ENCODE assay signal across 27 cellular contexts in the genomic region with DNA sequence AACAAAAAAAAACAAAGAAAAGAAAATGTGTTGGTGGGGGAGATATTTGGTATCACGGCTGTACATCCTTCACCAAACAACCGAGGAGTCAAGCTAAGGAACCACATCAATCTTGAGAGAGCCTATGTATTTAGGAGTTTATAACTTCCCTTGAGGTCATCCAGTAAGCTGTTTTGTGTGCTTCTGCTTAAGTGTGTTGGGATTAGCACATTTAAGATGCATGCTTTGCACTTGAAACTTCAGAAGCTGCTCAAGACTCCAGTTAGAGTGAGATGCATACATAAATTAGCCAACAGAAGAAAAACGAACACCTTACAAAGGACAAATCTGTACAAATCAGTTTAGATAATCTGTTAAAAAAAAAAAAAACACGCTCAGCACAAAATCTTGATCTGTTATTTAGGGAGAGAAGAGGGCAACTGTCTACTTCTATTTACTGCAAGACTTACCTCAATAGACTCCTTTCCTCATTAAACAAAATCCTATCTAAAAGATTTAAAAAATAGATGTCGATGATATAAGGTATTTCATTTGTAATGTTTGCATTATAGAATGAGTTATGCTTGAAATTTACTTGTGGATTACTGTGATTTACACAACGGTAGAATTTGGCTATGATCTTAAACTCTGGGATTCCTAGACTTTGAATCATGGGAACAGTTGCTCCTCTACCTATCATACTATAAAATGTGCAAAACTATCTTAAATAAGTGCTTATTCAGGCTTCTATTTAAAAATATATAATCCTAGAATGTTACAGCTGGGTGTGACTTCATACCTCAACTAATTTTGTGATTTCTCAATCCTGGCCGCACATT. TPM values are rescaled to one million over a fixed set of nuclear protein-coding genes. Genes with fewer than 3 reads are reported as not detected.
DNase-seq lines count a peak whose midpoint lies in the region; ATAC-seq, FAIRE-seq and TF ChIP-seq lines count a peak whose summit lies in the region.
"Had no signal": no experiment of that assay in that cellular context is flagged by ENCODE, and none has a peak within 500 bp of the region (broad histone marks: within the 10 kb centered on the region; RNA-seq: fewer than 3 reads in every experiment).

No MANE protein-coding gene starts in this region.

- H2AFZ ChIP-seq in OCI-LY3 (ENCODE audit: low read depth, low read length), result no peak overlapping the region
- H2AFZ ChIP-seq: GM23338 had no signal

- H3K36me3 ChIP-seq in OCI-LY3 (replicated peaks; ENCODE audit: low read depth, low read length) (peaks cover 25% of the 10 kb centered on the region), bronchial epithelial cell (ENCODE audit: control insufficient read depth, insufficient read depth, low read length) (peaks cover 21% of the 10 kb centered on the region), upper lobe of right lung (peaks cover 38% of the 10 kb centered on the region), Caco-2 (ENCODE audit: control insufficient read depth, insufficient read depth, low read length) (peaks cover 2% of the 10 kb centered on the region; the same call in 1 of the 2 replicates), mesendoderm (ENCODE audit: control insufficient read depth, insufficient read depth, low read length) (peaks cover 10% of the 10 kb centered on the region)

- 100% methylated on average over 1 of the region's 7 CpGs for WGBS in mesendoderm (ENCODE audit: extremely low coverage, insufficient coverage, low lambda C conversion rate)

- POLR2A ChIA-PET in Caco-2 (lab: Charles Lee), result no interaction called here

- H3K27me3 ChIP-seq in OCI-LY3 (ENCODE audit: low read depth, low read length) (0 out of 2 replicates have a peak, but pooled peaks cover 6% of the 10 kb centered on the region), bronchial epithelial cell (ENCODE audit: control insufficient read depth, insufficient read depth, low read length) (no peaks in the 10 kb centered on the region), upper lobe of right lung (no peaks in the 10 kb centered on the region), Caco-2 (replicated peaks; ENCODE audit: control insufficient read depth, insufficient read depth, low read length) (no peaks in the 10 kb centered on the region), mesendoderm (ENCODE audit: insufficient read depth, low read length, poor library complexity) (no peaks in the 10 kb centered on the region)

- no peak overlapping the region for H3K9ac ChIP-seq in OCI-LY3 (ENCODE audit: low read length)
- H3K9ac ChIP-seq in mesendoderm (ENCODE audit: low read length), result no peak overlapping the region

- H3K27ac ChIP-seq in OCI-LY3 (ENCODE audit: low read length), result no peak overlapping the region
- no peak overlapping the region for H3K27ac ChIP-seq in upper lobe of right lung
- no peak overlapping the region for H3K27ac ChIP-seq in mesendoderm (ENCODE audit: low read depth, low read length)
- H3K27ac ChIP-seq: C4-2B, RWPE1 had no signal

- peaks cover 28% of the 10 kb centered on the region for H3K4me1 ChIP-seq in OCI-LY3 (ENCODE audit: low read length)
- no peaks in the 10 kb centered on the region for H3K4me1 ChIP-seq in upper lobe of right lung
- peaks cover 24% of the 10 kb centered on the region for H3K4me1 ChIP-seq in Caco-2
- H3K4me1 ChIP-seq in mesendoderm (ENCODE audit: control insufficient read depth, low read depth, low read length), result no peaks in the 10 kb centered on the region

- no peak for FAIRE-seq in bronchial epithelial cell (lab: Jason Lieb, UNC)
- FAIRE-seq: GM18507 had no signal

- H3K79me2 ChIP-seq in OCI-LY3 (ENCODE audit: low read length) (no peaks in the 10 kb centered on the region), mesendoderm (ENCODE audit: control insufficient read depth, insufficient read depth, low read length) (no peaks in the 10 kb centered on the region)

- no peaks in the 10 kb centered on the region for H3K27me3 Mint-ChIP-seq in nephron progenitor cell (ENCODE audit: low read depth, poor library complexity)
- H3K27me3 Mint-ChIP-seq in Caco-2 (ENCODE audit: insufficient read depth, unreplicated experiment), result no peaks in the 10 kb centered on the region
- H3K27me3 Mint-ChIP-seq in natural killer cell (ENCODE audit: low read depth in 2 of 2), result no peaks in the 10 kb centered on the region
- H3K27me3 Mint-ChIP-seq: IgD-negative memory B cell had no signal

- H3K9me3 ChIP-seq in OCI-LY3 (ENCODE audit: insufficient read depth, low read length) (no peaks in the 10 kb centered on the region), upper lobe of right lung (no peaks in the 10 kb centered on the region), Caco-2 (no peaks in the 10 kb centered on the region)
- H3K9me3 ChIP-seq: HAP-1 had no signal

- peaks cover 75% of the 10 kb centered on the region for H3K36me3 Mint-ChIP-seq in nephron progenitor cell (ENCODE audit: low read depth)
- no peaks in the 10 kb centered on the region for H3K36me3 Mint-ChIP-seq in Caco-2 (ENCODE audit: insufficient read depth, unreplicated experiment)
- peaks cover 20% of the 10 kb centered on the region for H3K36me3 Mint-ChIP-seq in natural killer cell
- H3K36me3 Mint-ChIP-seq: IgD-negative memory B cell had no signal

- H2BK5ac ChIP-seq in mesendoderm (ENCODE audit: low read length), result no peak overlapping the region

- no peak overlapping the region for H3K23ac ChIP-seq in mesendoderm (ENCODE audit: low read length)

- H3K9me3 Mint-ChIP-seq in nephron progenitor cell, result no peaks in the 10 kb centered on the region
- H3K9me3 Mint-ChIP-seq in Caco-2 (ENCODE audit: unreplicated experiment), result no peaks in the 10 kb centered on the region
- H3K9me3 Mint-ChIP-seq in natural killer cell, result no peaks in the 10 kb centered on the region
- H3K9me3 Mint-ChIP-seq: CD8-positive, alpha-beta T cell; GM23338; HFFc6; IgD-negative memory B cell had no signal

- H3K79me1 ChIP-seq in mesendoderm (ENCODE audit: low read length), result no peaks in the 10 kb centered on the region

- no peak overlapping the region for H3K18ac ChIP-seq in mesendoderm (ENCODE audit: low read length)

- H3K4me2 ChIP-seq in OCI-LY3 (ENCODE audit: low read length) (peak overlapping the region; percentile 4; the same call in 1 of the 2 replicates), mesendoderm (ENCODE audit: low read length) (no peak overlapping the region)
- H3K4me2 ChIP-seq: GM23338 had no signal

- H3K27ac Mint-ChIP-seq in nephron progenitor cell (peak overlapping the region; percentile 29), Caco-2 (ENCODE audit: unreplicated experiment) (no peak overlapping the region), natural killer cell (no peak overlapping the region)
- H3K27ac Mint-ChIP-seq: B cell; CD8-positive, alpha-beta T cell; HFFc6; IgD-negative memory B cell had no signal

- H3K4me3 Mint-ChIP-seq in nephron progenitor cell (no peak overlapping the region), Caco-2 (ENCODE audit: unreplicated experiment) (no peak overlapping the region), natural killer cell (no peak overlapping the region)
- H3K4me3 Mint-ChIP-seq: B cell; CD8-positive, alpha-beta T cell; GM23338; HFFc6; IgD-negative memory B cell had no signal

- ATAC-seq in upper lobe of right lung (peak; percentile 36), natural killer cell (no peak), GM21447 (IDR thresholded peaks at IDR 0.05; ENCODE audit: unreplicated experiment) (no peak)
- ATAC-seq: CD8-positive, alpha-beta T cell; GM23338; Panc1 had no signal

- no peak overlapping the region for H4K5ac ChIP-seq in mesendoderm (ENCODE audit: low read length)

- no peaks in the 10 kb centered on the region for H3K4me1 Mint-ChIP-seq in nephron progenitor cell
- H3K4me1 Mint-ChIP-seq in Caco-2 (ENCODE audit: low read depth, unreplicated experiment), result peaks cover 22% of the 10 kb centered on the region
- H3K4me1 Mint-ChIP-seq in natural killer cell, result no peaks in the 10 kb centered on the region
- H3K4me1 Mint-ChIP-seq: B cell had no signal

- H4K20me1 ChIP-seq in OCI-LY3 (ENCODE audit: insufficient read depth, low read length), result peaks cover 4% of the 10 kb centered on the region; the same call in 1 of the 2 replicates

- no peak overlapping the region for H3K56ac ChIP-seq in mesendoderm (ENCODE audit: low read length)

- intact Hi-C loops in upper lobe of right lung (cut with DNase I), result no loop called here
- intact Hi-C loops in Caco-2 (cut with micrococcal nuclease; ENCODE audit: unreplicated experiment), result no loop called here
- intact Hi-C loops in natural killer cell (cut with micrococcal nuclease), result no loop called here

- H3K4ac ChIP-seq in mesendoderm (ENCODE audit: low read depth, low read length), result no peak overlapping the region

- TF ChIP-seq CTCF in OCI-LY3 (IDR thresholded peaks at IDR 0.05; ENCODE audit: low read depth, low read length) (no peak), bronchial epithelial cell (IDR thresholded peaks at IDR 0.05; ENCODE audit: insufficient read depth, low read length, severe bottlenecking) (no peak), nephron progenitor cell (IDR thresholded peaks at IDR 0.05) (no peak), upper lobe of right lung (IDR thresholded peaks at IDR 0.05) (no peak), Caco-2 (IDR thresholded peaks at IDR 0.05; ENCODE audit: insufficient read depth in 1 of 2, low read depth in 1 of 2, low read length in 1 of 2, severe bottlenecking in 1 of 2, unreplicated experiment in 1 of 2) (no peak), natural killer cell (IDR thresholded peaks at IDR 0.05) (no peak)

- H2AK5ac ChIP-seq in mesendoderm (ENCODE audit: low read length), result no peak overlapping the region

- CTCF ChIA-PET in Caco-2 (lab: Charles Lee), result no interaction called here

- no peak overlapping the region for H3K4me3 ChIP-seq in OCI-LY3 (ENCODE audit: low read length)
- H3K4me3 ChIP-seq in bronchial epithelial cell (ENCODE audit: low read depth, low read length), result no peak overlapping the region
- H3K4me3 ChIP-seq in upper lobe of right lung, result no peak overlapping the region
- H3K4me3 ChIP-seq in Caco-2 (ENCODE audit: low read depth, low read length), result no peak overlapping the region
- no peak overlapping the region for H3K4me3 ChIP-seq in mesendoderm (ENCODE audit: low read length)
- H3K4me3 ChIP-seq: GM23338, HAP-1 had no signal

- DNase-seq in bronchial epithelial cell (ENCODE audit: low read depth) (peak; percentile 25), nephron progenitor cell (no peak), upper lobe of right lung (no peak), Caco-2 (no peak), natural killer cell (no peak), mesendoderm (no peak)
- DNase-seq: CD8-positive, alpha-beta T cell; DND-41; HFFc6; NCI-H1092; NCI-H1436; NCI-H187; NCI-H2171 treated with DMSO at 0.1 percent for 48 hours; NCI-H345; NCI-H510A treated with DMSO at 0.1 percent for 48 hours; NK-92 treated with Interleukin-12 subunit alpha and Interleukin-12 subunit beta, amount 100 ng/mL, for 24 hours; SHP77 treated with DMSO at 0.1 percent for 48 hours had no signal

- H4K8ac ChIP-seq in mesendoderm (ENCODE audit: low read depth, low read length), result no peak overlapping the region

- no peak overlapping the region for H2BK120ac ChIP-seq in mesendoderm (ENCODE audit: low read depth, low read length)

- H2BK15ac ChIP-seq in mesendoderm (replicated peaks; ENCODE audit: low read depth), result no peak overlapping the region

- BruUV-seq in Caco-2 (replicated peaks; lab: Mats Ljungman, UMichigan), result no TSS peak

RNA-seq across cellular contexts. Expression of a gene that starts 53.8 kb away (rescaled TPM):
- total RNA-seq in bronchial epithelial cell (0.26 and 0.77 TPM in 2 replicates), upper lobe of right lung (3.2 TPM), Caco-2 (2022) (not detected in 2 replicates), natural killer cell (10 to 100 TPM; 11.4 to 16.1 (median 12.7) TPM)
- 4.0 TPM for polyA plus RNA-seq in mesendoderm (2013, experiment 1 of 2)
- 4.2 TPM for polyA plus RNA-seq in mesendoderm (2013, experiment 2 of 2)
